ENCODE assay signal across 8 cellular contexts in the genomic region with DNA sequence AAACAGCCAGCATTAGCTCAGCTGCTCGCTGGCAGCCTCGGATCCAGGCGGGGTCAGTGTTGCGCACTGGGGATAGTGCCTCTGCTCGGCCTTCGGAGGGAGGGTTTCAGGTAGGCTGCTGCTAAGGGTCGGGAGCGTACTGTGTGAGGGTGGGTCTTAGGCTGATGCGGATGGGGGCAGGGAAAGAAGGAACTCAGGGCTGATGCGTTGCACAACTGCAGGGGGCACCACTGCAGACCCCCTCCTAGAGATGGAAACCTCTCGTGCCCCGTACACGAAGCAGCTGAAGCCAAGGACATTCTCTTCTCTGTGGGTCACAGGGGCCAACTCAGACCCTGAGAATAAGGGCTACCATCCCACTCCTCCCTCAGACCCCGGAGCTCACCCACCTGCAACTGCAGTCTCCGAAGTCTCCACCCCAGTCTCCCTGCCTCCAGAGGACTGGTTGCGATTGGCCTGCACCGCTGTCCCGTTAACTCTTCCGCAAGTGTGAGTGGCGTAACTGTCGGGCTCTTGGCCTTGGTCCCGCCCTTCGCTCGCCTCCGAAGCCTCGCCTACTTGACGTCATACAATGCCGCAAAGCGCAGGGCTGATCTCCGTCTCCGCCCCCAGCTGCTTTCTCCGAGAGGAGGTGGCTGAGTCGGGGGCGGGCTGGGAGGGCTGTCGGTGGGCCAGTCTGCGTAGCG. TPM values are rescaled to one million over a fixed set of nuclear protein-coding genes. Genes with fewer than 3 reads are reported as not detected.
A peak's percentile ranks its signal among the peaks of the same experiment; 100 is the strongest.
DNase-seq lines count a peak whose midpoint lies in the region; ATAC-seq and TF ChIP-seq lines count a peak whose summit lies in the region.

A gene with protein sequence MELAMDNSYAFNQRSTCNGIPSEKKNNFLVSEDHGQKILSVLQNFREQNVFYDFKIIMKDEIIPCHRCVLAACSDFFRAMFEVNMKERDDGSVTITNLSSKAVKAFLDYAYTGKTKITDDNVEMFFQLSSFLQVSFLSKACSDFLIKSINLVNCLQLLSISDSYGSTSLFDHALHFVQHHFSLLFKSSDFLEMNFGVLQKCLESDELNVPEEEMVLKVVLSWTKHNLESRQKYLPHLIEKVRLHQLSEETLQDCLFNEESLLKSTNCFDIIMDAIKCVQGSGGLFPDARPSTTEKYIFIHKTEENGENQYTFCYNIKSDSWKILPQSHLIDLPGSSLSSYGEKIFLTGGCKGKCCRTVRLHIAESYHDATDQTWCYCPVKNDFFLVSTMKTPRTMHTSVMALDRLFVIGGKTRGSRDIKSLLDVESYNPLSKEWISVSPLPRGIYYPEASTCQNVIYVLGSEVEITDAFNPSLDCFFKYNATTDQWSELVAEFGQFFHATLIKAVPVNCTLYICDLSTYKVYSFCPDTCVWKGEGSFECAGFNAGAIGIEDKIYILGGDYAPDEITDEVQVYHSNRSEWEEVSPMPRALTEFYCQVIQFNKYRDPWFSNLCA (minus strand): TSS at position 425 of the 686 bp plus-strand sequence. CDS start 18,250 bp downstream, outside the sequence.

- DNase-seq in GM12865 (ENCODE audit: low read depth) (peak; percentile 99), NCI-H1105 treated with DMSO at 0.1 percent for 48 hours (lab: John Stamatoyannopoulos, UW) (peak; percentile 99), SKM-1 treated with dmso at 0.1 percent for 144 hours (lab: John Stamatoyannopoulos, UW; ENCODE audit: unreplicated experiment) (peak; percentile 98), head of caudate nucleus (peak; percentile 98 to 100 (median 100)), osteoblast (ENCODE audit: insufficient read length, low spot score, missing footprints) (peak; percentile 93), thoracic aorta (ENCODE audit: low spot score) (peak; percentile 92)
- DNase-seq in activated naive CD8-positive, alpha-beta T cell treated with anti-CD3 and anti-CD28 coated beads, Interleukin-2, amount 10 ng/mL, durations not matched to agents 7 days and 5 days, result peak; percentile 91

- peak; percentile 65 for TF ChIP-seq CTCF in GM12865 (IDR thresholded peaks at IDR 0.05; ENCODE audit: insufficient read depth, low read depth, low read length, missing control alignments)
- TF ChIP-seq CTCF in osteoblast (IDR thresholded peaks at IDR 0.05; ENCODE audit: extremely low read depth, low read depth, low read length), result peak; percentile 40
- TF ChIP-seq CTCF in thoracic aorta (IDR thresholded peaks at IDR 0.05), result no peak

- H3K4me3 Mint-ChIP-seq in activated naive CD8-positive, alpha-beta T cell treated with anti-CD3 and anti-CD28 coated beads, Interleukin-2, amount 10 ng/mL, durations not matched to agents 7 days and 5 days, result peak within 1 kb of the TSS; percentile 97

- H3K27me3 Mint-ChIP-seq in activated naive CD8-positive, alpha-beta T cell treated with anti-CD3 and anti-CD28 coated beads, Interleukin-2, amount 10 ng/mL, durations not matched to agents 7 days and 5 days, result no peaks in the 10 kb centered on the region

- H3K27ac ChIP-seq in osteoblast (ENCODE audit: low read depth, low read length) (peak within 1 kb of the TSS; percentile 96), thoracic aorta (peak within 1 kb of the TSS; percentile 91 to 96)

- H3K36me3 ChIP-seq in osteoblast (ENCODE audit: insufficient read depth, low read length), result peaks cover 16% of the 10 kb centered on the region
- H3K36me3 ChIP-seq in thoracic aorta, result no peaks in the 10 kb centered on the region

- H4K20me1 ChIP-seq in osteoblast (ENCODE audit: insufficient read depth, low read length), result no peaks in the 10 kb centered on the region

- peak within 1 kb of the TSS; percentile 100 for H2AFZ ChIP-seq in osteoblast (ENCODE audit: low read length)

- intact Hi-C loops in head of caudate nucleus (cut with DNase I), result loop anchor here (2.0 kb wide), 1 partner anchor 54 kb away; a partner anchor contains a TSS

- peak within 1 kb of the TSS; percentile 97 for H3K4me2 ChIP-seq in osteoblast (ENCODE audit: insufficient read depth, low read length)

- H3K4me1 ChIP-seq in osteoblast (ENCODE audit: insufficient read depth, low read length) (peaks cover 15% of the 10 kb centered on the region), thoracic aorta (ENCODE audit: control insufficient read depth in 1 of 2, low read depth in 2 of 2) (peaks cover 13 to 40% of the 10 kb centered on the region in 2 donors)

- H3K4me3 ChIP-seq in GM12865 (ENCODE audit: low read depth, low read length), result peak within 1 kb of the TSS; percentile 73
- peak within 1 kb of the TSS; percentile 98 for H3K4me3 ChIP-seq in osteoblast (ENCODE audit: insufficient read depth, low read length)
- peak within 1 kb of the TSS; percentile 86 for H3K4me3 ChIP-seq in thoracic aorta

- POLR2A ChIA-PET in activated naive CD8-positive, alpha-beta T cell treated with anti-CD3 and anti-CD28 coated beads, Interleukin-2, amount 10 ng/mL, durations not matched to agents 7 days and 5 days (lab: Charles Lee), result interaction anchor here (1.0 to 1.4 kb wide), 4 partner anchors 10 to 1381 kb away, joined by 3 to 7 read pairs (median 4); a partner anchor contains a TSS

- H3K27ac Mint-ChIP-seq in activated naive CD8-positive, alpha-beta T cell treated with anti-CD3 and anti-CD28 coated beads, Interleukin-2, amount 10 ng/mL, durations not matched to agents 7 days and 5 days, result peak within 1 kb of the TSS; percentile 95

- peaks cover 44% of the 10 kb centered on the region for H3K79me2 ChIP-seq in osteoblast (ENCODE audit: insufficient read depth, low read length)

- peaks cover 18% of the 10 kb centered on the region for H3K36me3 Mint-ChIP-seq in activated naive CD8-positive, alpha-beta T cell treated with anti-CD3 and anti-CD28 coated beads, Interleukin-2, amount 10 ng/mL, durations not matched to agents 7 days and 5 days

- H3K4me1 Mint-ChIP-seq in activated naive CD8-positive, alpha-beta T cell treated with anti-CD3 and anti-CD28 coated beads, Interleukin-2, amount 10 ng/mL, durations not matched to agents 7 days and 5 days, result peaks cover 36% of the 10 kb centered on the region

- H3K27me3 ChIP-seq in osteoblast (ENCODE audit: insufficient read depth, low read length), result no peaks in the 10 kb centered on the region
- H3K27me3 ChIP-seq in thoracic aorta (replicated peaks; ENCODE audit: insufficient read depth), result no peaks in the 10 kb centered on the region

- no peaks in the 10 kb centered on the region for H3K9me3 ChIP-seq in osteoblast (ENCODE audit: low read depth, low read length)
- H3K9me3 ChIP-seq in thoracic aorta, result no peaks in the 10 kb centered on the region

- peak; percentile 94 for ATAC-seq in HG02759 (IDR thresholded peaks at IDR 0.05; ENCODE audit: unreplicated experiment)
- peak; percentile 97 for ATAC-seq in activated naive CD8-positive, alpha-beta T cell treated with anti-CD3 and anti-CD28 coated beads, Interleukin-2, amount 10 ng/mL, durations not matched to agents 7 days and 5 days (ENCODE audit: low read depth)
- peak; percentile 96 for ATAC-seq in thoracic aorta (ENCODE audit: insufficient number of reproducible peaks, low FRiP score, low read depth)

- H3K9me3 Mint-ChIP-seq in activated naive CD8-positive, alpha-beta T cell treated with anti-CD3 and anti-CD28 coated beads, Interleukin-2, amount 10 ng/mL, durations not matched to agents 7 days and 5 days, result no peaks in the 10 kb centered on the region

RNA-seq across cellular contexts. Expression of the gene that starts here (rescaled TPM):
- 10 to 100 TPM; 10.4 to 13.4 TPM for total RNA-seq in activated naive CD8-positive, alpha-beta T cell treated with anti-CD3 and anti-CD28 coated beads, Interleukin-2, amount 10 ng/mL, durations not matched to agents 7 days and 5 days
- total RNA-seq in osteoblast, result 3.8 and 4.3 TPM in 2 replicates
- 10 to 100 TPM in 1 of 2 donors, 1 to 10 TPM in 1; 5.1 to 10.6 TPM for total RNA-seq in thoracic aorta

Comparison
In these comparisons a context has a peak if more than half of its experiments do, and no peak if none do; other contexts are left out.
1. Peak in every context shown above with its lines: DNase-seq, ATAC-seq, H3K4me3 ChIP-seq and H3K27ac ChIP-seq.